ENCODE assay signal across 25 cellular contexts in genomic region chr16:86026136-86026905, GRCh38.
DNase-seq lines count a peak whose midpoint lies in the region; ATAC-seq and TF ChIP-seq lines count a peak whose summit lies in the region.
"Had no signal": no experiment of that assay in that cellular context is flagged by ENCODE, and none has a peak within 500 bp of the region (broad histone marks: within the 10 kb centered on the region; RNA-seq: fewer than 3 reads in every experiment).

No MANE protein-coding gene starts in this region.

- no peaks in the 10 kb centered on the region for H3F3A ChIP-seq in MM.1S (ENCODE audit: insufficient read depth, low read length)

- H3K27ac ChIP-seq in BLaER1 treated with 17β-estradiol and CSF1 and Interleukin-3, amounts not matched to agents 10 nM and 100 nM = peak overlapping the region in 7 of 11 experiments; percentile 7 to 54 (median 23); a peak in 10 of 22 replicates
- no peak overlapping the region for H3K27ac ChIP-seq in MM.1S (ENCODE audit: low read length)
- H3K27ac ChIP-seq: body of pancreas, epithelial cell of prostate, neutrophil had no signal

- no peak for TF ChIP-seq CTCF in MM.1S (IDR thresholded peaks at IDR 0.05; ENCODE audit: low read length)

- no peak overlapping the region for H2AFZ ChIP-seq in MM.1S (ENCODE audit: low read length)

- H3K79me2 ChIP-seq in MM.1S (ENCODE audit: low read length) = no peaks in the 10 kb centered on the region

- peak overlapping the region in 3 of 11 experiments; percentile 16 to 31 (median 19); a peak in 3 of 22 replicates for H3K9ac ChIP-seq in BLaER1 treated with 17β-estradiol and CSF1 and Interleukin-3, amounts not matched to agents 10 nM and 100 nM
- H3K9ac ChIP-seq in MM.1S (ENCODE audit: low read length) = no peak overlapping the region

- peak overlapping the region; percentile 6 to 71 (median 64); a peak in 20 of 22 replicates for H3K4me2 ChIP-seq in BLaER1 treated with 17β-estradiol and CSF1 and Interleukin-3, amounts not matched to agents 10 nM and 100 nM
- H3K4me2 ChIP-seq in MM.1S (ENCODE audit: low read depth, low read length) = no peak overlapping the region

- H3K36me3 ChIP-seq in BLaER1 treated with 17β-estradiol and CSF1 and Interleukin-3, amounts not matched to agents 10 nM and 100 nM = 0 out of 22 replicates have a peak, but pooled peaks cover 0 to 8% (median 0%) of the 10 kb centered on the region in 11 experiments
- no peaks in the 10 kb centered on the region for H3K36me3 ChIP-seq in MM.1S (replicated peaks; ENCODE audit: insufficient read depth, low read length)
- H3K36me3 ChIP-seq: HAP-1, neutrophil had no signal

- ATAC-seq in sciatic nerve = no peak
- ATAC-seq: activated CD8-positive, alpha-beta T cell treated with anti-CD3 and anti-CD28 coated beads, Interleukin-2, amount 10 ng/mL, durations not matched to agents 7 days and 5 days; body of pancreas; K562; T-helper 17 cell had no signal

- no peaks in the 10 kb centered on the region for H3K27me3 ChIP-seq in BLaER1 treated with 17β-estradiol and CSF1 and Interleukin-3, amounts not matched to agents 10 nM and 100 nM
- peaks cover 16% of the 10 kb centered on the region for H3K27me3 ChIP-seq in MM.1S (replicated peaks; ENCODE audit: insufficient read depth, low read length)
- H3K27me3 ChIP-seq: body of pancreas had no signal

- DNase-seq in UCSD-AML1 (lab: John Stamatoyannopoulos, UW; ENCODE audit: unreplicated experiment) = peak; percentile 36
- peak; percentile 78 for DNase-seq in left kidney (ENCODE audit: low read depth, low spot score)
- peak; percentile 39 for DNase-seq in sciatic nerve (ENCODE audit: low spot score)
- DNase-seq in MM.1S = no peak
- DNase-seq in SW 1271 (lab: John Stamatoyannopoulos, UW) = no peak
- DNase-seq in NCI-H2171 (lab: John Stamatoyannopoulos, UW) = no peak
- DNase-seq in midbrain (lab: John Stamatoyannopoulos, UW) = no peak
- DNase-seq: ACHN; activated CD8-positive, alpha-beta T cell treated with anti-CD3 and anti-CD28 coated beads, Interleukin-2, amount 10 ng/mL, durations not matched to agents 7 days and 5 days; activated gamma-delta T cell; body of pancreas; cerebellar nuclear complex; DMS79; effector CD4-positive, alpha-beta T cell; GF-D8; NCI-H1436; NCI-H2081 treated with DMSO at 0.1 percent for 48 hours; NCI-H82; T-helper 17 cell had no signal

- H3K9me2 ChIP-seq in MM.1S (replicated peaks; ENCODE audit: insufficient read depth, low read length) = no peaks in the 10 kb centered on the region

- H3K9me3 ChIP-seq in BLaER1 treated with 17β-estradiol and CSF1 and Interleukin-3, amounts not matched to agents 10 nM and 100 nM (replicated peaks in 1 of 11) = peaks cover 27 to 44% (median 36%) of the 10 kb centered on the region in 11 experiments
- no peaks in the 10 kb centered on the region for H3K9me3 ChIP-seq in MM.1S (replicated peaks; ENCODE audit: insufficient read depth, low read length)
- H3K9me3 ChIP-seq: neutrophil had no signal

- H3K4me1 ChIP-seq in BLaER1 treated with 17β-estradiol and CSF1 and Interleukin-3, amounts not matched to agents 10 nM and 100 nM = peaks cover 20 to 42% (median 30%) of the 10 kb centered on the region in 10 experiments
- no peaks in the 10 kb centered on the region for H3K4me1 ChIP-seq in MM.1S (ENCODE audit: low read length)
- H3K4me1 ChIP-seq: body of pancreas, HAP-1 had no signal

- no peak overlapping the region for H3K4me3 ChIP-seq in BLaER1 treated with 17β-estradiol and CSF1 and Interleukin-3, amounts not matched to agents 10 nM and 100 nM
- H3K4me3 ChIP-seq in MM.1S (ENCODE audit: low read length) = no peak overlapping the region
- H3K4me3 ChIP-seq: body of pancreas, HAP-1, K562, lung had no signal

- intact Hi-C loops in sciatic nerve (cut with DNase I) = no loop called here

- no peaks in the 10 kb centered on the region for H4K20me1 ChIP-seq in BLaER1 treated with 17β-estradiol and CSF1 and Interleukin-3, amounts not matched to agents 10 nM and 100 nM
- no peaks in the 10 kb centered on the region for H4K20me1 ChIP-seq in MM.1S (ENCODE audit: insufficient read depth, low read length)

Comparison
In these comparisons a context has a peak if more than half of its experiments do, and no peak if none do; other contexts are left out.
1. DNase-seq: peak in UCSD-AML1 (single experiment), left kidney (single experiment) and sciatic nerve (single experiment); none in MM.1S (single experiment), SW 1271 (0 of 2), NCI-H2171 (single experiment) and midbrain (single experiment).